Comparison of ENCODE assay signal across 1 cellular context in genomic region chr17:75318615-75319222, GRCh38.
TF ChIP-seq lines count a peak whose summit lies in the region.

No MANE protein-coding gene starts in this region.

TF ChIP-seq in H1, 55 proteins besides CTCF, POLR2A, EP300 and RAD21:
- TF ChIP-seq CTBP2 (IDR thresholded peaks at IDR 0.05; ENCODE audit: borderline replicate concordance, insufficient read depth, insufficient read length, low read length) (no peak), PHF8 (conservative IDR thresholded peaks at IDR 0.05; ENCODE audit: low read depth, low read length) (no peak), ZNF274 (IDR thresholded peaks at IDR 0.05; ENCODE audit: borderline replicate concordance, extremely low read depth, low read length) (no peak), BRCA1 (IDR thresholded peaks at IDR 0.05; ENCODE audit: low read depth, low read length) (no peak), RFX5 (IDR thresholded peaks at IDR 0.05; ENCODE audit: borderline replicate concordance, low read depth, low read length) (no peak), CHD7 (IDR thresholded peaks at IDR 0.05; ENCODE audit: insufficient replicate concordance, low read length) (no peak)
